ENCODE assay signal across 24 cellular contexts in the genomic region with DNA sequence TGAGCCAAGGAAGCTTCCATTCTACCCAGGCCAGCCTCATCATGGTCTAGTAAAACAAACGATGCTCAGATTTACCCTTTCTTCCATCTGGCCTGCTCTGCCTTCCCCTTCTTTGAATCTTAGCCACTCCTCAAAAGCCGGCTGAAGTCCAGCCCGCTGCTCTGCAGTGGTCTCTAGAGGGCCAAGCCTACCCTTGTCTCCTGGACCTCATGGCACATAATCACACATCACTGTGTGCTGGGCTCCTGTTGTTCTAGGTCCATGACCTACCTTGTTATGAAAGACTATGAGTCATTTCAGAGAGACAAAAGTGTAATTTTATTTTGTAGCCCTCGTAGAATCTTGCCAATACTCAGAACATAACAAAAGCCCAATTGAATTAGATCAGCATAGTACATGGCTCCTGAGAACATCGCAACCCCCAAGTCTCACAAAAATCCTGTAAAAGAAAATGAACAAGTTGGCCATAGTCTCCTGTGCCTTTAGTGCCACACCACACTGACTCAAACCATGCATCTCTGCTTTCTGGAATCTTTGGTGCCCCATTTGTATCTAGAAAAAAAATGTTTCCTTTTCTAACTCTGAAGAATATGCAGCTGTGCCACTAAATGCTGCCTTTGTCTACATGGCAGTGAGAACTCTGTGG.
DNase-seq lines count a peak whose midpoint lies in the region; TF ChIP-seq lines count a peak whose summit lies in the region.
"Had no signal": no experiment of that assay in that cellular context is flagged by ENCODE, and none has a peak within 500 bp of the region (broad histone marks: within the 10 kb centered on the region; RNA-seq: fewer than 3 reads in every experiment).

No MANE protein-coding gene starts in this region.

- H3K4me3 ChIP-seq in Peyer's patch = no peak overlapping the region

- peak overlapping the region; percentile 42 for H3K4me3 Mint-ChIP-seq in neural crest cell
- H3K4me3 Mint-ChIP-seq: B cell; CD8-positive, alpha-beta T cell had no signal

- H3K27ac ChIP-seq in caudate nucleus (ENCODE audit: low read depth, low read length) (peak overlapping the region; percentile 84), Peyer's patch (no peak overlapping the region)
- H3K27ac ChIP-seq: 22Rv1, C4-2B had no signal

- TF ChIP-seq CTCF in neural crest cell (conservative IDR thresholded peaks at IDR 0.05) (no peak), Peyer's patch (IDR thresholded peaks at IDR 0.05) (no peak)

- H3K36me3 ChIP-seq in Peyer's patch = no peaks in the 10 kb centered on the region

- H3K4me1 ChIP-seq in Peyer's patch = no peaks in the 10 kb centered on the region

- H3K27me3 Mint-ChIP-seq in neural crest cell (ENCODE audit: low read depth) = no peaks in the 10 kb centered on the region
- H3K27me3 Mint-ChIP-seq: B cell had no signal

- H3K9me3 ChIP-seq in Peyer's patch = no peaks in the 10 kb centered on the region

- peaks cover 53% of the 10 kb centered on the region for H3K4me1 Mint-ChIP-seq in neural crest cell
- H3K4me1 Mint-ChIP-seq: B cell had no signal

- DNase-seq in NCI-H146 (lab: John Stamatoyannopoulos, UW) = peak; percentile 10
- no peak for DNase-seq in NCI-H146 treated with DMSO at 0.1 percent for 48 hours (lab: John Stamatoyannopoulos, UW; ENCODE audit: unreplicated experiment)
- peak in 2 of 61 donors; percentile 17 to 29 for DNase-seq in caudate nucleus (lab: John Stamatoyannopoulos, UW)
- DNase-seq in neural crest cell (ENCODE audit: low read depth, low spot score) = no peak
- DNase-seq in superior temporal gyrus (ENCODE audit: extremely low spot score) = peak; percentile 60
- DNase-seq in Peyer's patch = no peak
- no peak for DNase-seq in central memory CD4-positive, alpha-beta T cell
- DNase-seq in glomerular visceral epithelial cell (ENCODE audit: extremely low spot score) = no peak
- DNase-seq: CD8-positive, alpha-beta T cell; DMS 273 treated with DMSO at 0.1 percent for 48 hours; DMS79; EL; GDM1; IMR-90; KG1; MM.1S; NCI-H1694 treated with DMSO at 0.1 percent for 48 hours; NCI-H2081; NCI-H2227 treated with DMSO at 0.1 percent for 48 hours; NCI-H69; SHP77 treated with DMSO at 0.1 percent for 48 hours had no signal

- no peak for TF ChIP-seq POLR2A in Peyer's patch (IDR thresholded peaks at IDR 0.05)

- peak overlapping the region; percentile 78 for H3K27ac Mint-ChIP-seq in neural crest cell (ENCODE audit: unreplicated experiment)
- H3K27ac Mint-ChIP-seq: B cell; CD8-positive, alpha-beta T cell had no signal

- peaks cover 3% of the 10 kb centered on the region for H3K36me3 Mint-ChIP-seq in neural crest cell (ENCODE audit: low read depth)
- H3K36me3 Mint-ChIP-seq: CD8-positive, alpha-beta T cell had no signal

- no peaks in the 10 kb centered on the region for H3K27me3 ChIP-seq in Peyer's patch

- H3K9me3 Mint-ChIP-seq in neural crest cell = peaks cover 7% of the 10 kb centered on the region
- H3K9me3 Mint-ChIP-seq: CD8-positive, alpha-beta T cell had no signal

Comparison
In these comparisons a context has a peak if more than half of its experiments do, and no peak if none do; other contexts are left out.
1. DNase-seq: peak in NCI-H146 (single experiment) and superior temporal gyrus (single experiment); none in NCI-H146 treated with DMSO at 0.1 percent for 48 hours (single experiment), neural crest cell (single experiment), Peyer's patch (0 of 3), central memory CD4-positive, alpha-beta T cell (single experiment) and glomerular visceral epithelial cell (single experiment).